In genomic region chr4:67700874-67701850, GRCh38 we compare ENCODE assay signal across 8 cellular contexts. TPM values are rescaled to one million over a fixed set of nuclear protein-coding genes. Genes with fewer than 3 reads are reported as not detected.
DNase-seq lines count a peak whose midpoint lies in the region; ATAC-seq and FAIRE-seq lines count a peak whose summit lies in the region.

UBA6 (minus strand) TSS chr4:67701155; CDS start chr4:67701119, 36 bp downstream.

- FAIRE-seq in HTR-8/SVneo (lab: Jason Lieb, UNC): peak; percentile 51

- H3K9me3 Mint-ChIP-seq in effector memory CD8-positive, alpha-beta T cell: no peaks in the 10 kb centered on the region
- peaks cover 2% of the 10 kb centered on the region for H3K9me3 Mint-ChIP-seq in memory B cell

- peaks cover 36 to 65% of the 10 kb centered on the region in 2 donors for H3K4me1 Mint-ChIP-seq in effector memory CD8-positive, alpha-beta T cell (ENCODE audit: low read depth in 2 of 2)
- peaks cover 36% of the 10 kb centered on the region for H3K4me1 Mint-ChIP-seq in memory B cell

- H3K36me3 Mint-ChIP-seq in effector memory CD8-positive, alpha-beta T cell (ENCODE audit: insufficient read depth): peaks cover 18% of the 10 kb centered on the region
- H3K36me3 Mint-ChIP-seq in memory B cell: peaks cover 19% of the 10 kb centered on the region

- ATAC-seq in GM21367 (IDR thresholded peaks at IDR 0.05; ENCODE audit: unreplicated experiment) (peak; percentile 99), memory B cell (ENCODE audit: low read depth) (peak; percentile 95)
- peak; percentile 97 for ATAC-seq in effector memory CD8-positive, alpha-beta T cell (replicated peaks)

- H3K27me3 Mint-ChIP-seq in effector memory CD8-positive, alpha-beta T cell: no peaks in the 10 kb centered on the region
- no peaks in the 10 kb centered on the region for H3K27me3 Mint-ChIP-seq in memory B cell

- H3K4me3 Mint-ChIP-seq in effector memory CD8-positive, alpha-beta T cell: peak within 1 kb of the TSS; percentile 92 to 95
- peak within 1 kb of the TSS; percentile 97 for H3K4me3 Mint-ChIP-seq in memory B cell

- in situ Hi-C loops in Caki2 (cut with HindIII; ENCODE audit: low pct_unique_long_range_greater_than_20kb, low sequenced_read_pairs): no loop called here

- peak within 1 kb of the TSS; percentile 96 for H3K27ac Mint-ChIP-seq in effector memory CD8-positive, alpha-beta T cell
- peak within 1 kb of the TSS; percentile 95 for H3K27ac Mint-ChIP-seq in memory B cell

- peak; percentile 87 for DNase-seq in Caki2 (ENCODE audit: low read depth)
- peak; percentile 83 for DNase-seq in HTR-8/SVneo (ENCODE audit: insufficient read length, low spot score)
- peak; percentile 96 for DNase-seq in NOMO-1 treated with DMSO at 0.1 percent for 48 hours (lab: John Stamatoyannopoulos, UW; ENCODE audit: unreplicated experiment)
- peak; percentile 89 to 91 for DNase-seq in activated CD8-positive, alpha-beta memory T cell treated with anti-CD3 and anti-CD28 coated beads for 4 hours (ENCODE audit: low read depth in 2 of 2)
- peak; percentile 86 to 92 (median 89) for DNase-seq in effector memory CD8-positive, alpha-beta T cell
- DNase-seq in memory B cell (ENCODE audit: low spot score in 2 of 2): peak; percentile 87 to 92
- peak; percentile 91 for DNase-seq in stimulated activated CD8-positive, alpha-beta memory T cell treated with anti-CD3 and anti-CD28 coated beads, Interleukin-12 subunit alpha, Interleukin-12 subunit beta, amount 100 ng/mL, for 24 hours (ENCODE audit: extremely low read depth)

RNA-seq across cellular contexts. Expression of gene UBA6, which starts in this region (rescaled TPM):
- 71.4 and 123 TPM in 2 replicates for total RNA-seq in Caki2 (2014; rRNA removed; shearing (Covaris generic); ENCODE audit: low replicate concordance)

Comparison
In these comparisons a context has a peak if more than half of its experiments do, and no peak if none do; other contexts are left out.
1. Peak in every context shown above with its lines: DNase-seq and ATAC-seq.